In the genomic region with DNA sequence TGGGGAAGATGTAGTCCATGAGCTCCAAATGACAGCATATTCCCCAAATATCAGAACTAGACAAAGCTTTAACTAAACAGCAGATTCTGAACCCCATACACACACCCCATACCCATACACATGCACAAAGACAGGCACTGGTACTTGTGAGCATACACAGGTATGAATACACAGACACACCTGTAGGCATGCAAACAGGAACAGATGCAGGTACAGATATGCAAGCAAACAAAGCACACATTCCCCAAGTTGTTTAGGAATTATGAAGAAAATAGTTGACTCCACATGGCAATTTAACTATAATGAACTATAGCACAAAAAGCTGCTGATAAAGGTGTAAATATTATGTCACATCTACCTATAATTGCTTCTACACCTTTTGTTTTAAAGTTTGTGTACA, we compare ENCODE assay signal across 17 cellular contexts. TPM values are rescaled to one million over a fixed set of nuclear protein-coding genes. Genes with fewer than 3 reads are reported as not detected.
DNase-seq lines count a peak whose midpoint lies in the region; ATAC-seq and TF ChIP-seq lines count a peak whose summit lies in the region.
"Had no signal": no experiment of that assay in that cellular context is flagged by ENCODE, and none has a peak within 500 bp of the region (broad histone marks: within the 10 kb centered on the region; RNA-seq: fewer than 3 reads in every experiment).

No MANE protein-coding gene starts in this region.

- H3K4me1 Mint-ChIP-seq in central memory CD8-positive, alpha-beta T cell, result peaks cover 45% of the 10 kb centered on the region
- H3K4me1 Mint-ChIP-seq in progenitor cell of endocrine pancreas (ENCODE audit: low read depth), result peaks cover 2% of the 10 kb centered on the region

- POLR2A ChIA-PET in HEK293 (lab: Yijun Ruan, JAX), result interaction anchor here (1.2 to 1.4 kb wide), 2 partner anchors 17 kb away, joined by 4 to 8 read pairs; partner anchors contain the start of gene GOPC

- H3K36me3 Mint-ChIP-seq in central memory CD8-positive, alpha-beta T cell (ENCODE audit: insufficient read depth), result peaks cover 12% of the 10 kb centered on the region
- peaks cover 23% of the 10 kb centered on the region for H3K36me3 Mint-ChIP-seq in progenitor cell of endocrine pancreas (ENCODE audit: insufficient read depth)

- no peak for DNase-seq in central memory CD8-positive, alpha-beta T cell (ENCODE audit: low spot score in 2 of 2)
- DNase-seq in progenitor cell of endocrine pancreas (ENCODE audit: low spot score, unreplicated experiment), result no peak
- DNase-seq in activated gamma-delta T cell (lab: John Stamatoyannopoulos, UW), result no peak
- no peak for DNase-seq in NCI-H2081 (lab: John Stamatoyannopoulos, UW)
- DNase-seq: Caco-2; CD4-positive, CD25-positive, alpha-beta regulatory T cell; CD8-positive, alpha-beta T cell; DMS79; GF-D8; GOT3 had no signal

- H3K36me3 ChIP-seq in HEK293 (ENCODE audit: control insufficient read depth in 2 of 2, insufficient read depth in 1 of 2, low read length in 2 of 2), result peaks cover 10 to 40% of the 10 kb centered on the region in 2 experiments; a peak in 2 of 3 replicates

- no peaks in the 10 kb centered on the region for H3K9me3 Mint-ChIP-seq in central memory CD8-positive, alpha-beta T cell
- no peaks in the 10 kb centered on the region for H3K9me3 Mint-ChIP-seq in progenitor cell of endocrine pancreas (ENCODE audit: low read depth)
- H3K9me3 Mint-ChIP-seq: CD4-positive, CD25-positive, alpha-beta regulatory T cell; CD8-positive, alpha-beta T cell had no signal

- CTCF ChIA-PET in HEK293 (lab: Yijun Ruan, JAX), result interaction anchor here (0.6 to 0.9 kb wide), 3 partner anchors 20 to 320 kb away, joined by 3 to 4 read pairs (median 3); no protein-coding TSS in a partner anchor

- no peaks in the 10 kb centered on the region for H3K9me3 ChIP-seq in HEK293 (ENCODE audit: control insufficient read depth, insufficient read depth, low read depth, low read length)
- H3K9me3 ChIP-seq: Caco-2, HAP-1 had no signal

- no peak for ATAC-seq in central memory CD8-positive, alpha-beta T cell (replicated peaks; ENCODE audit: extremely low read depth, poor library complexity, severe bottlenecking)
- ATAC-seq in HG03442 (IDR thresholded peaks at IDR 0.05; ENCODE audit: unreplicated experiment), result no peak
- ATAC-seq: CD8-positive, alpha-beta T cell had no signal

- H3K27ac ChIP-seq in HEK293 (ENCODE audit: extremely low read depth, low read depth, low read length), result no peak overlapping the region
- H3K27ac ChIP-seq: 22Rv1, BLaER1, C4-2B had no signal

- H3K4me3 ChIP-seq in HEK293 (ENCODE audit: low read depth, low read length), result no peak overlapping the region
- H3K4me3 ChIP-seq: BLaER1, HAP-1 had no signal

- no peaks in the 10 kb centered on the region for H3K27me3 Mint-ChIP-seq in central memory CD8-positive, alpha-beta T cell
- no peaks in the 10 kb centered on the region for H3K27me3 Mint-ChIP-seq in progenitor cell of endocrine pancreas
- H3K27me3 Mint-ChIP-seq: B cell; CD4-positive, CD25-positive, alpha-beta regulatory T cell had no signal

- TF ChIP-seq CTCF in HEK293 (tag by site-specific recombination; IDR thresholded peaks at IDR 0.05) (no peak), progenitor cell of endocrine pancreas (IDR thresholded peaks at IDR 0.05; ENCODE audit: unreplicated experiment) (no peak)

- no peak overlapping the region for H3K4me3 Mint-ChIP-seq in central memory CD8-positive, alpha-beta T cell
- H3K4me3 Mint-ChIP-seq in progenitor cell of endocrine pancreas (ENCODE audit: low read depth), result no peak overlapping the region
- H3K4me3 Mint-ChIP-seq: B cell; CD4-positive, CD25-positive, alpha-beta regulatory T cell; CD8-positive, alpha-beta T cell had no signal

- H3K27ac Mint-ChIP-seq in central memory CD8-positive, alpha-beta T cell (ENCODE audit: low read depth), result peak overlapping the region; percentile 36
- peak overlapping the region; percentile 88 for H3K27ac Mint-ChIP-seq in progenitor cell of endocrine pancreas
- H3K27ac Mint-ChIP-seq: B cell; CD8-positive, alpha-beta T cell had no signal

- H3K4me1 ChIP-seq in HEK293 (ENCODE audit: control insufficient read depth, insufficient read depth, low read length), result no peaks in the 10 kb centered on the region
- H3K4me1 ChIP-seq: BLaER1 had no signal

TF ChIP-seq in HEK293, 187 proteins besides CTCF, POLR2A, EP300 and RAD21:
- TF ChIP-seq ZNF24 (tag by site-specific recombination; IDR thresholded peaks at IDR 0.05), result no peak
- TF ChIP-seq, protein P1, sequence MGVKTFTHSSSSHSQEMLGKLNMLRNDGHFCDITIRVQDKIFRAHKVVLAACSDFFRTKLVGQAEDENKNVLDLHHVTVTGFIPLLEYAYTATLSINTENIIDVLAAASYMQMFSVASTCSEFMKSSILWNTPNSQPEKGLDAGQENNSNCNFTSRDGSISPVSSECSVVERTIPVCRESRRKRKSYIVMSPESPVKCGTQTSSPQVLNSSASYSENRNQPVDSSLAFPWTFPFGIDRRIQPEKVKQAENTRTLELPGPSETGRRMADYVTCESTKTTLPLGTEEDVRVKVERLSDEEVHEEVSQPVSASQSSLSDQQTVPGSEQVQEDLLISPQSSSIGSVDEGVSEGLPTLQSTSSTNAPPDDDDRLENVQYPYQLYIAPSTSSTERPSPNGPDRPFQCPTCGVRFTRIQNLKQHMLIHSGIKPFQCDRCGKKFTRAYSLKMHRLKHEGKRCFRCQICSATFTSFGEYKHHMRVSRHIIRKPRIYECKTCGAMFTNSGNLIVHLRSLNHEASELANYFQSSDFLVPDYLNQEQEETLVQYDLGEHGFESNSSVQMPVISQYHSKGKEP (tag by site-specific recombination; IDR thresholded peaks at IDR 0.05), result no peak
- TF ChIP-seq ZBTB49 (tag by site-specific recombination; IDR thresholded peaks at IDR 0.05; ENCODE audit: low read depth), result no peak
- peak; percentile 38; the same call in 1 of the 2 replicates for TF ChIP-seq SCRT2 (tag by site-specific recombination; IDR thresholded peaks at IDR 0.05)

RNA-seq across cellular contexts. Expression of gene GOPC, which starts 16.7 kb away (rescaled TPM):
- total RNA-seq in progenitor cell of endocrine pancreas, result 45.3 and 48.8 TPM in 2 replicates
